ENCODE assay signal across 13 cellular contexts in the genomic region with DNA sequence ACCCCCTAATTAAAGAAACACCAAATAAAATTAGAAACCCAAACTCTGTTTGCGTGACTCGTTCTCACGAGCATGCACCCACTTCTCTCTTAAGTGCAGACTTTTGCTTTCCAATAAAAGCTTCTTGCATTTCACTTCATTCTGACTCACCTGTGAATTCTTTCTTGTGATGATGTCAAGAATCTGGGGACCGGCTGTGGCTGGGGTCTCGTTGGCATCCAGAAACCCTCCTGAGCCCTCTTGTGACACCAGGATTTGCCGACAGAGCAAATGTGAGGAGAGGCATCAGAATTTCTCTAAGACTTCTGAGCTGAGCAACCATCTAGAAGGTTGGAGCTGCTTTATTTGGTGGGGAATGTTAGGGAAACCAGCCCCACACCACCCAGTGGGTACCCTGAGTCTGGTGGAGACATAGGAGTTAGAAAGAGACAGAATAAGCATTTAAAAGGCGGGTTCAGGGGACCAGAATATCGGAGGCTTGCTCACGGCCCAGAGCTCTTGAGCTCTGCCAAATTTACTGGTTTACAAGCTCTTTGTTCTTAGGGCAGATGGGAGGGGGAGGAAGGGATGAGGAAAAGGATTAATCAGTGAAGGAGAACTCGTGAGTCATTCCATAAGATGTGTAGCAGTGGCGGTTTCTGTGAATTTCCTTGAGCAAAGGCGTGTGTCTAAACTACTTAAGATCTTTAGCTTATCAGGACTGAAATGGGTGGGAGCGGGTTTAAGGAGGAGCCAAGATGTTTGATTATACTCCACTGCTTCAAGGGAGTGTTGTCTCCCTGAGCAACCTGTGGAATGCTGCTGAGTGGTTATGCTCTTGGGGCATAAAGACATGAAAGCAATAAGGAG. TPM values are rescaled to one million over a fixed set of nuclear protein-coding genes. Genes with fewer than 3 reads are reported as not detected.
DNase-seq lines count a peak whose midpoint lies in the region; ATAC-seq and TF ChIP-seq lines count a peak whose summit lies in the region.
"Had no signal": no experiment of that assay in that cellular context is flagged by ENCODE, and none has a peak within 500 bp of the region (broad histone marks: within the 10 kb centered on the region; RNA-seq: fewer than 3 reads in every experiment).

No MANE protein-coding gene starts in this region.

- no peak for ATAC-seq in GM19328 (IDR thresholded peaks at IDR 0.05; ENCODE audit: unreplicated experiment)
- ATAC-seq: activated CD8-positive, alpha-beta T cell treated with anti-CD3 and anti-CD28 coated beads, Interleukin-2, amount 10 ng/mL, durations not matched to agents 7 days and 5 days; gastroesophageal sphincter; natural killer cell treated with Interleukin-12 subunit alpha and Interleukin-12 subunit beta and Interleukin-15 and Interleukin-18, amount 100 ng/mL, for 72 hours had no signal

- DNase-seq in M059J (ENCODE audit: low read depth) (peak; percentile 87), mucosa of gallbladder (ENCODE audit: low spot score) (peak; percentile 65), iPS-NIHi7 (ENCODE audit: extremely low spot score) (no peak), posterior vena cava (ENCODE audit: low spot score) (no peak), inferior parietal cortex (ENCODE audit: extremely low spot score) (no peak)
- DNase-seq: activated CD8-positive, alpha-beta T cell treated with anti-CD3 and anti-CD28 coated beads, Interleukin-2, amount 10 ng/mL, durations not matched to agents 7 days and 5 days; NCI-H2081 had no signal

- no peaks in the 10 kb centered on the region for H3K9me3 ChIP-seq in duodenal mucosa (ENCODE audit: control insufficient read depth in 1 of 2, low read length in 2 of 2)

- peak overlapping the region; percentile 4 to 40 for H3K4me3 ChIP-seq in duodenal mucosa (ENCODE audit: low read depth in 1 of 2, low read length in 2 of 2)
- H3K4me3 ChIP-seq: gastroesophageal sphincter had no signal

- peak overlapping the region; percentile 54 to 61 for H3K9ac ChIP-seq in duodenal mucosa (ENCODE audit: low read depth in 1 of 2, low read length in 2 of 2)

- H3K4me1 ChIP-seq in duodenal mucosa (ENCODE audit: control insufficient read depth in 1 of 2, insufficient read depth in 2 of 2, low read length in 2 of 2): peaks cover 20 to 35% of the 10 kb centered on the region in 2 donors
- H3K4me1 ChIP-seq: gastroesophageal sphincter had no signal

- intact Hi-C loops in posterior vena cava (cut with DNase I): no loop called here

- TF ChIP-seq CTCF in C4-2B (conservative IDR thresholded peaks at IDR 0.05): no peak

- H3K27me3 ChIP-seq in duodenal mucosa (ENCODE audit: control insufficient read depth in 1 of 2, insufficient read depth in 2 of 2, low read length in 2 of 2): no peaks in the 10 kb centered on the region

- H3K27ac ChIP-seq in C4-2B (peak overlapping the region; percentile 80), duodenal mucosa (ENCODE audit: low read depth, low read length) (peak overlapping the region; percentile 34)
- H3K27ac ChIP-seq: gastroesophageal sphincter had no signal

- no peaks in the 10 kb centered on the region for H3K36me3 ChIP-seq in duodenal mucosa (ENCODE audit: control insufficient read depth in 1 of 2, insufficient read depth in 2 of 2, low read length in 2 of 2)
- H3K36me3 ChIP-seq: gastroesophageal sphincter had no signal

RNA-seq across cellular contexts. Expression of a gene that starts 24.2 kb away (rescaled TPM):
- 0.15 TPM in 1 of 2 replicates, not detected in the other for total RNA-seq in M059J (2014; rRNA removed; shearing (Covaris generic))
- total RNA-seq in mucosa of gallbladder (46.8 TPM), posterior vena cava (1 to 10 TPM; 1.1 to 3.4 TPM)
- total RNA-seq: activated CD8-positive, alpha-beta T cell treated with anti-CD3 and anti-CD28 coated beads, Interleukin-2, amount 10 ng/mL, durations not matched to agents 7 days and 5 days; B cell; natural killer cell treated with Interleukin-12 subunit alpha and Interleukin-12 subunit beta and Interleukin-15 and Interleukin-18, amount 100 ng/mL, for 72 hours had no signal

Comparison
In these comparisons a context has a peak if more than half of its experiments do, and no peak if none do; other contexts are left out.
1. DNase-seq: peak in M059J (single experiment) and mucosa of gallbladder (single experiment); none in iPS-NIHi7 (single experiment), posterior vena cava (single experiment) and inferior parietal cortex (single experiment).
2. RNA of a gene that starts 24.2 kb away (total RNA-seq): 46.8 TPM in mucosa of gallbladder (single experiment); 1.1 to 3.4 TPM in posterior vena cava and 0.15 TPM in M059J; every median in the first group is over 10 times any median in the second.